In genomic region chr10:21495002-21495685, GRCh38 we compare ENCODE assay signal across 8 cellular contexts. TPM values are rescaled to one million over a fixed set of nuclear protein-coding genes. Genes with fewer than 3 reads are reported as not detected.
A peak's percentile ranks its signal among the peaks of the same experiment; 100 is the strongest.
DNase-seq lines count a peak whose midpoint lies in the region; TF ChIP-seq lines count a peak whose summit lies in the region.

No MANE protein-coding gene starts in this region.

- no peaks in the 10 kb centered on the region for H3K36me3 Mint-ChIP-seq in activated T-cell treated with anti-CD3 and anti-CD28 coated beads, Interleukin-2, amount 50 U/mL, for 24 hours (ENCODE audit: low read depth)

- H3K27ac Mint-ChIP-seq in activated T-cell treated with anti-CD3 and anti-CD28 coated beads, Interleukin-2, amount 50 U/mL, for 24 hours = no peak overlapping the region

- no peaks in the 10 kb centered on the region for H3K36me3 ChIP-seq in SJSA1
- no peaks in the 10 kb centered on the region for H3K36me3 ChIP-seq in rectal smooth muscle tissue (ENCODE audit: control insufficient read depth, insufficient read depth, low read length)

- H3K9me3 ChIP-seq in SJSA1 (replicated peaks) = no peaks in the 10 kb centered on the region

- peaks cover 69% of the 10 kb centered on the region for H3K27me3 Mint-ChIP-seq in activated T-cell treated with anti-CD3 and anti-CD28 coated beads, Interleukin-2, amount 50 U/mL, for 24 hours

- H3K4me1 ChIP-seq in SJSA1 (replicated peaks) = peaks cover 7% of the 10 kb centered on the region
- peaks cover 2% of the 10 kb centered on the region for H3K4me1 ChIP-seq in rectal smooth muscle tissue (ENCODE audit: control insufficient read depth, insufficient read depth, low read length)

- H3K4me3 Mint-ChIP-seq in activated T-cell treated with anti-CD3 and anti-CD28 coated beads, Interleukin-2, amount 50 U/mL, for 24 hours = peak overlapping the region; percentile 81

- DNase-seq in activated T-cell treated with anti-CD3 and anti-CD28 coated beads, Interleukin-2, amount 50 U/mL, for 24 hours = peak; percentile 40
- DNase-seq in activated T-cell treated with anti-CD3 and anti-CD28 coated beads, Interleukin-2, amount 50 U/mL, for 48 hours = no peak
- DNase-seq in SJSA1 (ENCODE audit: low read depth in 1 of 2, low spot score in 2 of 2) (no peak), fibroblast of villous mesenchyme (ENCODE audit: low read depth) (peak; percentile 22), cerebellar nuclear complex (lab: John Stamatoyannopoulos, UW) (no peak), NCI-H2029 treated with DMSO at 0.1 percent for 48 hours (lab: John Stamatoyannopoulos, UW) (no peak), NCI-H345 treated with DMSO at 0.1 percent for 48 hours (lab: John Stamatoyannopoulos, UW; ENCODE audit: unreplicated experiment) (no peak)

- H3K27me3 ChIP-seq in SJSA1 (replicated peaks) = no peaks in the 10 kb centered on the region
- peaks cover 2% of the 10 kb centered on the region for H3K27me3 ChIP-seq in rectal smooth muscle tissue (ENCODE audit: control insufficient read depth, insufficient read depth, low read length)

- peak overlapping the region; percentile 81 for H3K4me3 ChIP-seq in SJSA1
- peak overlapping the region; percentile 76 for H3K4me3 ChIP-seq in fibroblast of villous mesenchyme (ENCODE audit: low read depth, low read length)
- H3K4me3 ChIP-seq in rectal smooth muscle tissue (ENCODE audit: low read length) = peak overlapping the region; percentile 87

- H3K9me3 Mint-ChIP-seq in activated T-cell treated with anti-CD3 and anti-CD28 coated beads, Interleukin-2, amount 50 U/mL, for 24 hours = no peaks in the 10 kb centered on the region

- H3K4me1 Mint-ChIP-seq in activated T-cell treated with anti-CD3 and anti-CD28 coated beads, Interleukin-2, amount 50 U/mL, for 24 hours (ENCODE audit: low read depth) = peaks cover 23% of the 10 kb centered on the region

- TF ChIP-seq CTCF in fibroblast of villous mesenchyme (IDR thresholded peaks at IDR 0.05; ENCODE audit: insufficient read depth, low read depth, low read length) = no peak

- peak overlapping the region; percentile 40 for H3K9ac ChIP-seq in rectal smooth muscle tissue (ENCODE audit: low read length)

- H3K27ac ChIP-seq in SJSA1 (no peak overlapping the region), rectal smooth muscle tissue (ENCODE audit: low read depth, low read length) (no peak overlapping the region)

RNA-seq across cellular contexts. Expression of gene SKIDA1, which starts 30.3 kb away (rescaled TPM):
- total RNA-seq in SJSA1 (2014; rRNA removed; shearing (Covaris generic)) = 0.72 and 1.7 TPM in 2 replicates
- total RNA-seq in fibroblast of villous mesenchyme = 0.32 and 0.43 TPM in 2 replicates

RNA-seq across cellular contexts. Expression of gene MLLT10, which starts 38.9 kb away (rescaled TPM):
- 21.7 and 35.3 TPM in 2 replicates for total RNA-seq in SJSA1 (2014; rRNA removed; shearing (Covaris generic))
- 46.4 and 50.5 TPM in 2 replicates for total RNA-seq in fibroblast of villous mesenchyme

Comparison
In these comparisons a context has a peak if more than half of its experiments do, and no peak if none do; other contexts are left out.
1. DNase-seq: peak in activated T-cell treated with anti-CD3 and anti-CD28 coated beads, Interleukin-2, amount 50 U/mL, for 24 hours (single experiment) and fibroblast of villous mesenchyme (single experiment); none in activated T-cell treated with anti-CD3 and anti-CD28 coated beads, Interleukin-2, amount 50 U/mL, for 48 hours (0 of 2), SJSA1 (0 of 2), cerebellar nuclear complex (0 of 2), NCI-H2029 treated with DMSO at 0.1 percent for 48 hours (single experiment) and NCI-H345 treated with DMSO at 0.1 percent for 48 hours (single experiment).
2. Peak in every context shown above with its lines, with median percentiles within 50 percentile points of each other: H3K4me3 ChIP-seq.